ENCODE assay signal across 21 cellular contexts in genomic region chr19:39731685-39732084, GRCh38. TPM values are rescaled to one million over a fixed set of nuclear protein-coding genes. Genes with fewer than 3 reads are reported as not detected.
DNase-seq lines count a peak whose midpoint lies in the region; ATAC-seq and TF ChIP-seq lines count a peak whose summit lies in the region.
"Had no signal": no experiment of that assay in that cellular context is flagged by ENCODE, and none has a peak within 500 bp of the region (broad histone marks: within the 10 kb centered on the region; RNA-seq: fewer than 3 reads in every experiment).

No MANE protein-coding gene starts in this region.

- 90% methylated on average over 1 of the region's 1 CpG for WGBS in prostate gland

- DNase-seq in DMS53 treated with DMSO at 0.1 percent for 48 hours (lab: John Stamatoyannopoulos, UW; ENCODE audit: unreplicated experiment) (peak; percentile 4), LNCaP clone FGC (ENCODE audit: low read depth) (peak; percentile 1), left lung (no peak), prostate gland (ENCODE audit: low spot score) (no peak), activated T-cell treated with anti-CD3 and anti-CD28 coated beads for 4 hours (no peak)
- DNase-seq: C1 segment of cervical spinal cord; Caco-2; CD4-positive, CD25-positive, alpha-beta regulatory T cell; CD8-positive, alpha-beta T cell; DMS153; DMS79 treated with DMSO at 0.1 percent for 48 hours; GF-D8; GM23248; H7; HCEC 1CT had no signal

- no peak overlapping the region for H3K27ac ChIP-seq in left lung
- H3K27ac ChIP-seq in prostate gland = no peak overlapping the region
- H3K27ac ChIP-seq: GM23248 had no signal

- ATAC-seq in left lung (peak; percentile 33), HG03280 (IDR thresholded peaks at IDR 0.05; ENCODE audit: unreplicated experiment) (no peak)
- ATAC-seq: CD8-positive, alpha-beta T cell had no signal

- H3K4me1 ChIP-seq in left lung (no peaks in the 10 kb centered on the region), prostate gland (replicated peaks) (no peaks in the 10 kb centered on the region)
- H3K4me1 ChIP-seq: Caco-2 had no signal

- H3K4me3 ChIP-seq in LNCaP clone FGC (ENCODE audit: low read depth, low read length) = no peak overlapping the region
- no peak overlapping the region for H3K4me3 ChIP-seq in left lung
- no peak overlapping the region for H3K4me3 ChIP-seq in prostate gland
- H3K4me3 ChIP-seq: GM23248 had no signal

- H3K9me3 ChIP-seq in left lung (no peaks in the 10 kb centered on the region), prostate gland (no peaks in the 10 kb centered on the region)
- H3K9me3 ChIP-seq: Caco-2 had no signal

- H3K27me3 ChIP-seq in left lung (peaks cover 0 to 13% of the 10 kb centered on the region in 2 donors), prostate gland (replicated peaks; ENCODE audit: insufficient read depth) (no peaks in the 10 kb centered on the region)

- H3K36me3 ChIP-seq in left lung (no peaks in the 10 kb centered on the region), prostate gland (no peaks in the 10 kb centered on the region)

- no peak for TF ChIP-seq POLR2A in prostate gland (IDR thresholded peaks at IDR 0.05)

- intact Hi-C loops in left lung (cut with DNase I) (no loop called here), prostate gland (cut with DNase I) (no loop called here)

- TF ChIP-seq CTCF in LNCaP clone FGC (IDR thresholded peaks at IDR 0.05; ENCODE audit: control insufficient read depth, extremely low read depth, insufficient read depth) (no peak), left lung (IDR thresholded peaks at IDR 0.05) (no peak), prostate gland (IDR thresholded peaks at IDR 0.05) (no peak)

RNA-seq across cellular contexts. Expression of gene CLC, which starts 6.1 kb away (rescaled TPM):
- not detected for total RNA-seq in left lung
- not detected for total RNA-seq in prostate gland
- total RNA-seq: A172; A673; Caco-2; CD8-positive, alpha-beta T cell; Daoy; G401; GM23248; H7 had no signal

RNA-seq across cellular contexts. Expression of gene LGALS14, which starts 27.4 kb away (rescaled TPM):
- total RNA-seq in left lung (not detected), prostate gland (not detected)
- total RNA-seq: A172; A673; CD4-positive, CD25-positive, alpha-beta regulatory T cell; CD8-positive, alpha-beta T cell; Daoy; G401; GM23248; H7 had no signal

RNA-seq across cellular contexts. Expression of gene LEUTX, which starts 47.0 kb away (rescaled TPM):
- total RNA-seq in left lung (not detected), prostate gland (not detected)
- total RNA-seq: A172; A673; Caco-2; CD4-positive, CD25-positive, alpha-beta regulatory T cell; CD8-positive, alpha-beta T cell; Daoy; G401; GM23248; H1; H7 had no signal

Comparison
In these comparisons a context has a peak if more than half of its experiments do, and no peak if none do; other contexts are left out.
1. DNase-seq: peak in DMS53 treated with DMSO at 0.1 percent for 48 hours (single experiment) and LNCaP clone FGC (single experiment); none in left lung (0 of 2), prostate gland (single experiment) and activated T-cell treated with anti-CD3 and anti-CD28 coated beads for 4 hours (single experiment).